ENCODE assay signal across 1 cellular context in the genomic region with DNA sequence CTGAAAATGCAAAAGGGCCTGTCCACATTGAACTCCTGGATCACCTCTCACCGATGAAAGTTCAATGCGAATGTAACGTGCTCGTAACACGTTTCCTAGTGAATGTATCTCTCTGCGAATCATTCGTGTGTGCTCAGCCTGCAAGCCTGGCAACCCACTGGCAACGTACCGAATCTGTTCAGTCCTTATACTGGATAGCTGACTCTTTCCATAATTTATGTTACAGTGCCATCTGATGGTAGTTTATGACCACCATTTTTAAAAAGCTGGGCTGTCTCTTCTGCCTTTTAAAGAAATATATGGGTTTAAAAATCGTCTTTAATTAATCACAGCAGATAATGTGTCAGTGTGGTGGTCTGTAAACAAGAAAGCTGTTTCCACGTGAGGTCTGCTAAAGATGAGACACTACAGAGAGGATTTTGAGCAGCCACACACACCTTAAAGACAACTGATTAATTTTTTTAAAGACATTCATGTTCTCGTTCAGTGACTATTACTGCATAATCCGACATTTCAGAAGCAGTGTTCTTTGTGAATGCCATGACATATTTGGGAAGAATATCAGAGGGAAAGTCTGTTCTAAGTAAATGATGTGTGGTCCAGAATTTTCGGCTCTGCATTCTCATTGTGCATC.
TF ChIP-seq lines count a peak whose summit lies in the region.

No MANE protein-coding gene starts in this region.

TF ChIP-seq in HEK293, 187 proteins besides CTCF, POLR2A, EP300 and RAD21 (continued from another document):
- TF ChIP-seq, protein P1, sequence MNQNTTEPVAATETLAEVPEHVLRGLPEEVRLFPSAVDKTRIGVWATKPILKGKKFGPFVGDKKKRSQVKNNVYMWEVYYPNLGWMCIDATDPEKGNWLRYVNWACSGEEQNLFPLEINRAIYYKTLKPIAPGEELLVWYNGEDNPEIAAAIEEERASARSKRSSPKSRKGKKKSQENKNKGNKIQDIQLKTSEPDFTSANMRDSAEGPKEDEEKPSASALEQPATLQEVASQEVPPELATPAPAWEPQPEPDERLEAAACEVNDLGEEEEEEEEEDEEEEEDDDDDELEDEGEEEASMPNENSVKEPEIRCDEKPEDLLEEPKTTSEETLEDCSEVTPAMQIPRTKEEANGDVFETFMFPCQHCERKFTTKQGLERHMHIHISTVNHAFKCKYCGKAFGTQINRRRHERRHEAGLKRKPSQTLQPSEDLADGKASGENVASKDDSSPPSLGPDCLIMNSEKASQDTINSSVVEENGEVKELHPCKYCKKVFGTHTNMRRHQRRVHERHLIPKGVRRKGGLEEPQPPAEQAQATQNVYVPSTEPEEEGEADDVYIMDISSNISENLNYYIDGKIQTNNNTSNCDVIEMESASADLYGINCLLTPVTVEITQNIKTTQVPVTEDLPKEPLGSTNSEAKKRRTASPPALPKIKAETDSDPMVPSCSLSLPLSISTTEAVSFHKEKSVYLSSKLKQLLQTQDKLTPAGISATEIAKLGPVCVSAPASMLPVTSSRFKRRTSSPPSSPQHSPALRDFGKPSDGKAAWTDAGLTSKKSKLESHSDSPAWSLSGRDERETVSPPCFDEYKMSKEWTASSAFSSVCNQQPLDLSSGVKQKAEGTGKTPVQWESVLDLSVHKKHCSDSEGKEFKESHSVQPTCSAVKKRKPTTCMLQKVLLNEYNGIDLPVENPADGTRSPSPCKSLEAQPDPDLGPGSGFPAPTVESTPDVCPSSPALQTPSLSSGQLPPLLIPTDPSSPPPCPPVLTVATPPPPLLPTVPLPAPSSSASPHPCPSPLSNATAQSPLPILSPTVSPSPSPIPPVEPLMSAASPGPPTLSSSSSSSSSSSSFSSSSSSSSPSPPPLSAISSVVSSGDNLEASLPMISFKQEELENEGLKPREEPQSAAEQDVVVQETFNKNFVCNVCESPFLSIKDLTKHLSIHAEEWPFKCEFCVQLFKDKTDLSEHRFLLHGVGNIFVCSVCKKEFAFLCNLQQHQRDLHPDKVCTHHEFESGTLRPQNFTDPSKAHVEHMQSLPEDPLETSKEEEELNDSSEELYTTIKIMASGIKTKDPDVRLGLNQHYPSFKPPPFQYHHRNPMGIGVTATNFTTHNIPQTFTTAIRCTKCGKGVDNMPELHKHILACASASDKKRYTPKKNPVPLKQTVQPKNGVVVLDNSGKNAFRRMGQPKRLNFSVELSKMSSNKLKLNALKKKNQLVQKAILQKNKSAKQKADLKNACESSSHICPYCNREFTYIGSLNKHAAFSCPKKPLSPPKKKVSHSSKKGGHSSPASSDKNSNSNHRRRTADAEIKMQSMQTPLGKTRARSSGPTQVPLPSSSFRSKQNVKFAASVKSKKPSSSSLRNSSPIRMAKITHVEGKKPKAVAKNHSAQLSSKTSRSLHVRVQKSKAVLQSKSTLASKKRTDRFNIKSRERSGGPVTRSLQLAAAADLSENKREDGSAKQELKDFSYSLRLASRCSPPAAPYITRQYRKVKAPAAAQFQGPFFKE (tag by site-specific recombination; IDR thresholded peaks at IDR 0.05; ENCODE audit: borderline replicate concordance) = no peak
- TF ChIP-seq MEIS1 (CRISPR knock-in tag; IDR thresholded peaks at IDR 0.05; ENCODE audit: borderline replicate concordance) = no peak
- TF ChIP-seq ZNF211 (tag by site-specific recombination; IDR thresholded peaks at IDR 0.05; ENCODE audit: low read depth) = no peak
- TF ChIP-seq ZBTB49 (tag by site-specific recombination; IDR thresholded peaks at IDR 0.05; ENCODE audit: low read depth) = no peak
- TF ChIP-seq ZEB2 (tag by site-specific recombination; IDR thresholded peaks at IDR 0.05) = no peak
- TF ChIP-seq ZNF677 (tag by site-specific recombination; IDR thresholded peaks at IDR 0.05) = no peak
- TF ChIP-seq ZNF600 (tag by site-specific recombination; IDR thresholded peaks at IDR 0.05) = no peak
- TF ChIP-seq, protein P2, sequence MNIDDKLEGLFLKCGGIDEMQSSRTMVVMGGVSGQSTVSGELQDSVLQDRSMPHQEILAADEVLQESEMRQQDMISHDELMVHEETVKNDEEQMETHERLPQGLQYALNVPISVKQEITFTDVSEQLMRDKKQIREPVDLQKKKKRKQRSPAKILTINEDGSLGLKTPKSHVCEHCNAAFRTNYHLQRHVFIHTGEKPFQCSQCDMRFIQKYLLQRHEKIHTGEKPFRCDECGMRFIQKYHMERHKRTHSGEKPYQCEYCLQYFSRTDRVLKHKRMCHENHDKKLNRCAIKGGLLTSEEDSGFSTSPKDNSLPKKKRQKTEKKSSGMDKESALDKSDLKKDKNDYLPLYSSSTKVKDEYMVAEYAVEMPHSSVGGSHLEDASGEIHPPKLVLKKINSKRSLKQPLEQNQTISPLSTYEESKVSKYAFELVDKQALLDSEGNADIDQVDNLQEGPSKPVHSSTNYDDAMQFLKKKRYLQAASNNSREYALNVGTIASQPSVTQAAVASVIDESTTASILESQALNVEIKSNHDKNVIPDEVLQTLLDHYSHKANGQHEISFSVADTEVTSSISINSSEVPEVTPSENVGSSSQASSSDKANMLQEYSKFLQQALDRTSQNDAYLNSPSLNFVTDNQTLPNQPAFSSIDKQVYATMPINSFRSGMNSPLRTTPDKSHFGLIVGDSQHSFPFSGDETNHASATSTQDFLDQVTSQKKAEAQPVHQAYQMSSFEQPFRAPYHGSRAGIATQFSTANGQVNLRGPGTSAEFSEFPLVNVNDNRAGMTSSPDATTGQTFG (tag by site-specific recombination; IDR thresholded peaks at IDR 0.05; ENCODE audit: borderline replicate concordance) = no peak
- peak; percentile 66 for TF ChIP-seq ZBTB17 (tag by site-specific recombination; IDR thresholded peaks at IDR 0.05)
- TF ChIP-seq ZNF610 (tag by site-specific recombination; IDR thresholded peaks at IDR 0.05; ENCODE audit: borderline replicate concordance) = no peak
- TF ChIP-seq ZNF654 (tag by site-specific recombination; IDR thresholded peaks at IDR 0.05; ENCODE audit: low read depth) = peak; percentile 78
- TF ChIP-seq ZNF571 (tag by site-specific recombination; IDR thresholded peaks at IDR 0.05) = no peak
- no peak for TF ChIP-seq KLF16 (tag by site-specific recombination; IDR thresholded peaks at IDR 0.05)
- no peak for TF ChIP-seq ATF2 (tag by site-specific recombination; IDR thresholded peaks at IDR 0.05; ENCODE audit: low read depth)
- no peak for TF ChIP-seq ZNF248 (tag by site-specific recombination; IDR thresholded peaks at IDR 0.05)
- TF ChIP-seq OSR2 (tag by site-specific recombination; IDR thresholded peaks at IDR 0.05) = no peak
- TF ChIP-seq ZNF311 (tag by site-specific recombination; IDR thresholded peaks at IDR 0.05; ENCODE audit: borderline replicate concordance) = no peak
- no peak for TF ChIP-seq ZNF692 (tag by site-specific recombination; IDR thresholded peaks at IDR 0.05)
